Comparison of ENCODE assay signal across 8 cellular contexts in the genomic region with DNA sequence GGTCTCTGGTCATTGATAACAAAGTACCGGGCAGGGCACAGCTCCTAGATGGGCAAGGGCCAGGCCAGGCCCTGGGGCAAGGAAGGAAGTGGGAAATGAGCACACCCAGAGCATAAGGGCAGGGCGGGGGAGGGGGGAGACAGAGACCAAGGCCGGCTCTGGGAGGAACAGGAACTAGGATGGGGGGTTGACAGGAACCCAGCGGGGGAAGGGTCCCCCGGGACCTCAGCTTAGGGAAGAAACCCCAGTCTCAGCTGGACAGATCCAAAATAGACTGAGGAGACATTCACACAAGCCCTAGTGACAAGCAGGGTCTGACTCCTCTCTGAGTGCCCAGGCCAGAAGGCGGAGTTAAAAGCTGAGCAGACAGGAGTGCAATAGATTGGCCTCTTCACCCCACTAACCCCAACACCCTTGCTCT. TPM values are rescaled to one million over a fixed set of nuclear protein-coding genes. Genes with fewer than 3 reads are reported as not detected.
DNase-seq lines count a peak whose midpoint lies in the region; ATAC-seq and TF ChIP-seq lines count a peak whose summit lies in the region.

No MANE protein-coding gene starts in this region.

- H3K27me3 ChIP-seq in brain microvascular endothelial cell (replicated peaks), result no peaks in the 10 kb centered on the region
- no peaks in the 10 kb centered on the region for H3K27me3 ChIP-seq in skeletal muscle tissue (ENCODE audit: control insufficient read depth in 3 of 3, insufficient read depth in 3 of 3, low read length in 3 of 3)

- in situ Hi-C loops in brain microvascular endothelial cell (cut with HindIII; ENCODE audit: low pct_ligation_motif_present, low sequenced_read_pairs), result no loop called here

- H3K27ac ChIP-seq in brain microvascular endothelial cell (peak overlapping the region; percentile 89), skeletal muscle tissue (ENCODE audit: low read depth, low read length) (peak overlapping the region; percentile 86)

- H3K36me3 ChIP-seq in brain microvascular endothelial cell (replicated peaks) (no peaks in the 10 kb centered on the region), skeletal muscle tissue (ENCODE audit: control insufficient read depth in 3 of 3, insufficient read depth in 3 of 3, low read length in 3 of 3) (peaks cover 0 to 2% (median 0%) of the 10 kb centered on the region in 3 donors)

- intact Hi-C loops in activated CD4-positive, alpha-beta T cell treated with anti-CD3 and anti-CD28 coated beads, Interleukin-2, amount 10 ng/mL, durations not matched to agents 24 days and 14 days (cut with micrococcal nuclease), result loop anchor here (1.0 to 10.0 kb wide), 5 partner anchors 35 to 1298 kb away; partner anchors contain the start of genes CREB3, HINT2, SPAG8 and TLN1

- no peaks in the 10 kb centered on the region for H3K9me3 Mint-ChIP-seq in activated CD4-positive, alpha-beta T cell treated with anti-CD3 and anti-CD28 coated beads, Interleukin-2, amount 10 ng/mL, durations not matched to agents 24 days and 14 days
- no peaks in the 10 kb centered on the region for H3K9me3 Mint-ChIP-seq in immature natural killer cell

- peak overlapping the region; percentile 91 for H3K4me3 Mint-ChIP-seq in activated CD4-positive, alpha-beta T cell treated with anti-CD3 and anti-CD28 coated beads, Interleukin-2, amount 10 ng/mL, durations not matched to agents 24 days and 14 days
- H3K4me3 Mint-ChIP-seq in immature natural killer cell, result peak overlapping the region; percentile 89 to 99 (median 95)

- H3K4me1 Mint-ChIP-seq in activated CD4-positive, alpha-beta T cell treated with anti-CD3 and anti-CD28 coated beads, Interleukin-2, amount 10 ng/mL, durations not matched to agents 24 days and 14 days, result peaks cover 51% of the 10 kb centered on the region
- peaks cover 59 to 67% of the 10 kb centered on the region in 2 donors for H3K4me1 Mint-ChIP-seq in immature natural killer cell

- peak; percentile 83 for DNase-seq in activated CD4-positive, alpha-beta T cell treated with anti-CD3 and anti-CD28 coated beads, Interleukin-2, amount 10 ng/mL, durations not matched to agents 24 days and 14 days
- DNase-seq in activated CD4-positive, alpha-beta T cell treated with anti-CD3 and anti-CD28 coated beads, Interleukin-2, amount 50 U/mL, for 4 hours, result no peak
- DNase-seq in RKO (ENCODE audit: low spot score) (peak; percentile 70), brain microvascular endothelial cell (peak; percentile 28), immature natural killer cell (peak; percentile 32 to 46 (median 46))

- TF ChIP-seq CTCF in brain microvascular endothelial cell (IDR thresholded peaks at IDR 0.05; ENCODE audit: low read depth, low read length, missing control alignments), result no peak

- H3K36me3 Mint-ChIP-seq in activated CD4-positive, alpha-beta T cell treated with anti-CD3 and anti-CD28 coated beads, Interleukin-2, amount 10 ng/mL, durations not matched to agents 24 days and 14 days (ENCODE audit: low read depth), result no peaks in the 10 kb centered on the region
- H3K36me3 Mint-ChIP-seq in immature natural killer cell, result no peaks in the 10 kb centered on the region

- peaks cover 44 to 59% (median 51%) of the 10 kb centered on the region in 3 donors for H3K4me1 ChIP-seq in skeletal muscle tissue (ENCODE audit: control insufficient read depth in 3 of 3, insufficient read depth in 3 of 3, low read length in 3 of 3)

- peak overlapping the region; percentile 94 for H3K4me3 ChIP-seq in brain microvascular endothelial cell (ENCODE audit: low read depth, low read length)
- peak overlapping the region; percentile 89 to 96 (median 95) for H3K4me3 ChIP-seq in skeletal muscle tissue (ENCODE audit: low read length in 3 of 3)

- no peaks in the 10 kb centered on the region for H3K9me3 ChIP-seq in skeletal muscle tissue (ENCODE audit: control insufficient read depth in 3 of 3, low read length in 3 of 3)

- ATAC-seq in GM18519 (IDR thresholded peaks at IDR 0.05; ENCODE audit: low FRiP score, unreplicated experiment) (no peak), GM21825 (IDR thresholded peaks at IDR 0.05; ENCODE audit: unreplicated experiment) (no peak)

- no peaks in the 10 kb centered on the region for H3K27me3 Mint-ChIP-seq in activated CD4-positive, alpha-beta T cell treated with anti-CD3 and anti-CD28 coated beads, Interleukin-2, amount 10 ng/mL, durations not matched to agents 24 days and 14 days
- peaks cover 0 to 13% (median 7%) of the 10 kb centered on the region in 3 donors for H3K27me3 Mint-ChIP-seq in immature natural killer cell (ENCODE audit: low read depth in 3 of 3)

- H3K27ac Mint-ChIP-seq in activated CD4-positive, alpha-beta T cell treated with anti-CD3 and anti-CD28 coated beads, Interleukin-2, amount 10 ng/mL, durations not matched to agents 24 days and 14 days, result peak overlapping the region; percentile 94
- peak overlapping the region; percentile 87 to 99 (median 96) for H3K27ac Mint-ChIP-seq in immature natural killer cell

- peak overlapping the region; percentile 76 to 85 (median 84) for H3K9ac ChIP-seq in skeletal muscle tissue (ENCODE audit: low read depth in 1 of 3, low read length in 3 of 3)

RNA-seq across cellular contexts. Expression of gene ATOSB, which starts 0.7 kb away (rescaled TPM):
- 3.7 and 4.7 TPM in 2 replicates for total RNA-seq in activated CD4-positive, alpha-beta T cell treated with anti-CD3 and anti-CD28 coated beads, Interleukin-2, amount 10 ng/mL, durations not matched to agents 24 days and 14 days
- polyA plus RNA-seq in immature natural killer cell, result 10 to 100 TPM in 1 of 3 donors, 1 to 10 TPM in 2; 3.3 to 15.6 (median 5.3) TPM
- 4.7 TPM for total RNA-seq in skeletal muscle tissue

RNA-seq across cellular contexts. Expression of gene STOML2, which starts 12.0 kb away (rescaled TPM):
- 258 and 262 TPM in 2 replicates for total RNA-seq in activated CD4-positive, alpha-beta T cell treated with anti-CD3 and anti-CD28 coated beads, Interleukin-2, amount 10 ng/mL, durations not matched to agents 24 days and 14 days
- 100 to 1,000 TPM in 2 of 3 donors, 10 to 100 TPM in 1; 79.7 to 155 (median 116) TPM for polyA plus RNA-seq in immature natural killer cell
- total RNA-seq in skeletal muscle tissue, result 93.9 TPM

RNA-seq across cellular contexts. Expression of gene PIGO, which starts 18.5 kb away (rescaled TPM):
- 32.5 and 37.2 TPM in 2 replicates for total RNA-seq in activated CD4-positive, alpha-beta T cell treated with anti-CD3 and anti-CD28 coated beads, Interleukin-2, amount 10 ng/mL, durations not matched to agents 24 days and 14 days
- 10 to 100 TPM; 23.6 to 38.9 (median 27.8) TPM for polyA plus RNA-seq in immature natural killer cell
- total RNA-seq in skeletal muscle tissue, result 6.3 TPM

RNA-seq across cellular contexts. Expression of gene FANCG, which starts 35.2 kb away (rescaled TPM):
- 114 and 122 TPM in 2 replicates for total RNA-seq in activated CD4-positive, alpha-beta T cell treated with anti-CD3 and anti-CD28 coated beads, Interleukin-2, amount 10 ng/mL, durations not matched to agents 24 days and 14 days
- 10 to 100 TPM in 2 of 3 donors, 1 to 10 TPM in 1; 9.5 to 15.0 (median 10.6) TPM for polyA plus RNA-seq in immature natural killer cell
- total RNA-seq in skeletal muscle tissue, result 14.6 TPM

RNA-seq across cellular contexts. Expression of gene VCP, which starts 42.5 kb away (rescaled TPM):
- 335 and 343 TPM in 2 replicates for total RNA-seq in activated CD4-positive, alpha-beta T cell treated with anti-CD3 and anti-CD28 coated beads, Interleukin-2, amount 10 ng/mL, durations not matched to agents 24 days and 14 days
- polyA plus RNA-seq in immature natural killer cell, result 100 to 1,000 TPM; 173 to 252 (median 248) TPM
- total RNA-seq in skeletal muscle tissue, result 212 TPM

Comparison
In these comparisons a context has a peak if more than half of its experiments do, and no peak if none do; other contexts are left out.
1. DNase-seq: peak in activated CD4-positive, alpha-beta T cell treated with anti-CD3 and anti-CD28 coated beads, Interleukin-2, amount 10 ng/mL, durations not matched to agents 24 days and 14 days (single experiment), RKO (single experiment), brain microvascular endothelial cell (single experiment) and immature natural killer cell (3 of 3); none in activated CD4-positive, alpha-beta T cell treated with anti-CD3 and anti-CD28 coated beads, Interleukin-2, amount 50 U/mL, for 4 hours (0 of 2).